In genomic region chr11:59267196-59267595, GRCh38 we compare ENCODE assay signal across 11 cellular contexts. TPM values are rescaled to one million over a fixed set of nuclear protein-coding genes. Genes with fewer than 3 reads are reported as not detected.
DNase-seq lines count a peak whose midpoint lies in the region; ATAC-seq, FAIRE-seq and TF ChIP-seq lines count a peak whose summit lies in the region.
"Had no signal": no experiment of that assay in that cellular context is flagged by ENCODE, and none has a peak within 500 bp of the region (broad histone marks: within the 10 kb centered on the region; RNA-seq: fewer than 3 reads in every experiment).

No MANE protein-coding gene starts in this region.

- DNase-seq in urothelium cell line (ENCODE audit: low spot score) (no peak), COR-L47 (lab: John Stamatoyannopoulos, UW) (no peak), GF-D8 (lab: John Stamatoyannopoulos, UW) (no peak), right cardiac atrium (no peak)
- DNase-seq: activated T-cell treated with anti-CD3 and anti-CD28 coated beads, Interleukin-2, amount 50 U/mL, for 72 hours had no signal

- H3K4me3 ChIP-seq in DOHH2 (ENCODE audit: low read length) = peak overlapping the region; percentile 43
- H3K4me3 ChIP-seq in OCI-LY1 (ENCODE audit: low read depth, low read length, poor library complexity, severe bottlenecking) = no peak overlapping the region
- H3K4me3 ChIP-seq in right cardiac atrium (ENCODE audit: low read length) = no peak overlapping the region

- FAIRE-seq in urothelium cell line (lab: Jason Lieb, UNC) = no peak

- TF ChIP-seq CTCF in DOHH2 (IDR thresholded peaks at IDR 0.05; ENCODE audit: low read depth, low read length, poor library complexity, severe bottlenecking) (no peak), OCI-LY1 (IDR thresholded peaks at IDR 0.05; ENCODE audit: low read length) (no peak)

- no peaks in the 10 kb centered on the region for H3K9me3 ChIP-seq in DOHH2 (ENCODE audit: control insufficient read depth, insufficient read depth, low read length)
- H3K9me3 ChIP-seq in OCI-LY1 (ENCODE audit: low read length) = no peaks in the 10 kb centered on the region
- H3K9me3 ChIP-seq in right cardiac atrium (ENCODE audit: control insufficient read depth, low read length) = no peaks in the 10 kb centered on the region

- H4K20me1 ChIP-seq in DOHH2 (ENCODE audit: control insufficient read depth, insufficient read depth, low read depth, low read length) (no peaks in the 10 kb centered on the region), OCI-LY1 (ENCODE audit: insufficient read depth, low read length) (no peaks in the 10 kb centered on the region)

- H3K27ac ChIP-seq in DOHH2 (ENCODE audit: low read depth, low read length) (peak overlapping the region; percentile 49), OCI-LY1 (ENCODE audit: low read depth, low read length, poor library complexity, severe bottlenecking) (peak overlapping the region; percentile 95), right cardiac atrium (ENCODE audit: low read length) (no peak overlapping the region)

- WGBS in right cardiac atrium = 69% methylated on average over 4 of the region's 4 CpGs

- H2AFZ ChIP-seq in OCI-LY1 (ENCODE audit: low read length) = no peak overlapping the region

- H3K4me2 ChIP-seq in DOHH2 (ENCODE audit: low read length) (peak overlapping the region; percentile 58), OCI-LY1 (ENCODE audit: low read length) (peak overlapping the region; percentile 52)

- H3K27me3 ChIP-seq in DOHH2 (ENCODE audit: control insufficient read depth, low read length) = no peaks in the 10 kb centered on the region
- H3K27me3 ChIP-seq in OCI-LY1 (ENCODE audit: insufficient read depth, low read length) = no peaks in the 10 kb centered on the region
- no peaks in the 10 kb centered on the region for H3K27me3 ChIP-seq in right cardiac atrium (ENCODE audit: control insufficient read depth, insufficient read depth)

- H3K9me2 ChIP-seq in DOHH2 (replicated peaks; ENCODE audit: control insufficient read depth, low read length) (no peaks in the 10 kb centered on the region), OCI-LY1 (ENCODE audit: low read depth, low read length) (no peaks in the 10 kb centered on the region)

- intact Hi-C loops in right cardiac atrium (cut with DNase I) = no loop called here

- peaks cover 77% of the 10 kb centered on the region for H3K4me1 ChIP-seq in DOHH2 (ENCODE audit: control insufficient read depth, low read length)
- H3K4me1 ChIP-seq in OCI-LY1 (ENCODE audit: insufficient read depth, low read length, severe bottlenecking) = peaks cover 81% of the 10 kb centered on the region
- H3K4me1 ChIP-seq in right cardiac atrium (ENCODE audit: control insufficient read depth, insufficient read depth, low read length) = no peaks in the 10 kb centered on the region

- no peaks in the 10 kb centered on the region for H3K79me2 ChIP-seq in DOHH2 (ENCODE audit: control insufficient read depth, low read length)
- H3K79me2 ChIP-seq in OCI-LY1 (ENCODE audit: insufficient read depth, low read length) = no peaks in the 10 kb centered on the region

- H3K36me3 ChIP-seq in DOHH2 (ENCODE audit: control insufficient read depth, low read length) (no peaks in the 10 kb centered on the region; the same call in 1 of the 2 replicates), OCI-LY1 (ENCODE audit: insufficient read depth, low read length) (peaks cover 29% of the 10 kb centered on the region; the same call in 1 of the 2 replicates)

- peaks cover 8% of the 10 kb centered on the region; the same call in 1 of the 2 replicates for H3F3A ChIP-seq in DOHH2 (ENCODE audit: control insufficient read depth, insufficient read depth)
- H3F3A ChIP-seq in OCI-LY1 (ENCODE audit: insufficient read depth, low read length) = no peaks in the 10 kb centered on the region

- ATAC-seq in GM19351 (IDR thresholded peaks at IDR 0.05; ENCODE audit: unreplicated experiment) (peak; percentile 67), HG02884 (IDR thresholded peaks at IDR 0.05; ENCODE audit: unreplicated experiment) (peak; percentile 85), right cardiac atrium (no peak)
- ATAC-seq: activated T-cell treated with anti-CD3 and anti-CD28 coated beads, Interleukin-2, amount 50 U/mL, for 72 hours had no signal

- peak overlapping the region; percentile 50; the same call in 1 of the 2 replicates for H3K9ac ChIP-seq in OCI-LY1 (ENCODE audit: low read length)

RNA-seq across cellular contexts. Expression of gene MPEG1, which starts 54.5 kb away (rescaled TPM):
- total RNA-seq in right cardiac atrium = 10 to 100 TPM; 13.5 to 20.9 (median 18.9) TPM
- polyA plus RNA-seq in right cardiac atrium = 1.9 TPM
- total RNA-seq: chondrocyte, mesothelial cell of epicardium had no signal

Comparison
In these comparisons a context has a peak if more than half of its experiments do, and no peak if none do; other contexts are left out.
1. ATAC-seq: peak in GM19351 (single experiment) and HG02884 (single experiment); none in right cardiac atrium (0 of 2).